In the genomic region with DNA sequence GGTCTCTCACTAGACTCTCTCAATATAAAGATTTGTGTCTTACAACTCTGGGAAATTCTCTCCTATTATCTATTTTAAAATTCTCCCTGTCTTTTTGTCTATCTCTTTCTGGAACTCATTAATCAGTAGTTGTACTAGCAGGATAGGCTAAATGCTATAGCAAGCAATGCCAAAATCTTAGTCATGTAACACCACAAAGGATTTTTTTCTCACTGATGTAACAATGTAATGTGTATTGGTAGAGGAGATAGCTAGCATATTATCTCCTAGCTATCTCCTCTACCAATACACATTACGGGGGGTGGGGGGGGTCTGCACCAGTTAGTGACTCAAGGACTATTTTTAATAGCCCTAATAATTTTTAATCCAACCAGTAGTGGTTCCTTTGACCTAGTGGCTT, we compare ENCODE assay signal across 22 cellular contexts.
DNase-seq lines count a peak whose midpoint lies in the region; ATAC-seq, FAIRE-seq and TF ChIP-seq lines count a peak whose summit lies in the region.
"Had no signal": no experiment of that assay in that cellular context is flagged by ENCODE, and none has a peak within 500 bp of the region (broad histone marks: within the 10 kb centered on the region; RNA-seq: fewer than 3 reads in every experiment).

No MANE protein-coding gene starts in this region.

- no peaks in the 10 kb centered on the region for H3K4me1 ChIP-seq in astrocyte (ENCODE audit: insufficient read depth, low read length)
- H3K4me1 ChIP-seq: A549, HAP-1 had no signal

- no peaks in the 10 kb centered on the region for H4K20me1 ChIP-seq in astrocyte (ENCODE audit: insufficient read depth, low read length)

- no peak overlapping the region for H3K4me3 Mint-ChIP-seq in astrocyte (ENCODE audit: unreplicated experiment)
- H3K4me3 Mint-ChIP-seq: CD4-positive, alpha-beta memory T cell; HFFc6 had no signal

- H3K4me1 Mint-ChIP-seq in astrocyte (ENCODE audit: low read depth, unreplicated experiment): no peaks in the 10 kb centered on the region
- H3K4me1 Mint-ChIP-seq: CD4-positive, alpha-beta memory T cell had no signal

- DNase-seq in OCI-M1 (lab: John Stamatoyannopoulos, UW): peak; percentile 6
- peak; percentile 22 for DNase-seq in astrocyte (ENCODE audit: low read depth)
- peak; percentile 27 for DNase-seq in fibroblast of the aortic adventitia (ENCODE audit: low read depth)
- no peak for DNase-seq in NCI-H1092 treated with DMSO at 0.1 percent for 48 hours (lab: John Stamatoyannopoulos, UW)
- no peak for DNase-seq in AG08396 (ENCODE audit: low spot score)
- DNase-seq: 8988T; ACHN; C1 segment of cervical spinal cord; Calu3; CD4-positive, alpha-beta memory T cell; COR-L47; DMS53; DMS79 treated with DMSO at 0.1 percent for 48 hours; GF-D8; GOT3; HFFc6 had no signal

- no peak overlapping the region for H3K4me2 ChIP-seq in astrocyte (ENCODE audit: low read length)
- H3K4me2 ChIP-seq: A549 had no signal

- no peaks in the 10 kb centered on the region for H3K27me3 Mint-ChIP-seq in astrocyte (ENCODE audit: low read depth, unreplicated experiment)

- FAIRE-seq in astrocyte (lab: Jason Lieb, UNC): no peak
- FAIRE-seq: A549, GM12891, GM18507, H54 had no signal

- TF ChIP-seq CTCF in astrocyte (IDR thresholded peaks at IDR 0.05; ENCODE audit: insufficient read depth, low read depth, low read length) (no peak), fibroblast of the aortic adventitia (IDR thresholded peaks at IDR 0.05; ENCODE audit: insufficient read depth, low read length) (no peak)

- no peaks in the 10 kb centered on the region for H3K9me3 Mint-ChIP-seq in astrocyte (ENCODE audit: unreplicated experiment)
- H3K9me3 Mint-ChIP-seq: CD4-positive, alpha-beta memory T cell had no signal

- H3K36me3 ChIP-seq in astrocyte (ENCODE audit: insufficient read depth, low read length): no peaks in the 10 kb centered on the region
- H3K36me3 ChIP-seq: HAP-1 had no signal

- no peak overlapping the region for H3K4me3 ChIP-seq in astrocyte (ENCODE audit: insufficient read depth, low read depth, low read length)
- no peak overlapping the region for H3K4me3 ChIP-seq in fibroblast of the aortic adventitia (ENCODE audit: low read depth, low read length)
- H3K4me3 ChIP-seq: A549, HAP-1 had no signal

- no peaks in the 10 kb centered on the region for H3K36me3 Mint-ChIP-seq in astrocyte (ENCODE audit: low read depth, unreplicated experiment)
- H3K36me3 Mint-ChIP-seq: CD4-positive, alpha-beta memory T cell had no signal

- no peak for ATAC-seq in GM19351 (IDR thresholded peaks at IDR 0.05; ENCODE audit: unreplicated experiment)
- ATAC-seq: A549 had no signal

- H2AFZ ChIP-seq in astrocyte (ENCODE audit: low read depth, low read length): no peak overlapping the region

- no peaks in the 10 kb centered on the region for H3K79me2 ChIP-seq in astrocyte (ENCODE audit: insufficient read depth, low read length)

- no peaks in the 10 kb centered on the region for H3K9me3 ChIP-seq in astrocyte (ENCODE audit: insufficient read depth, low read depth, low read length)
- H3K9me3 ChIP-seq: A549, HAP-1 had no signal

- H3K27ac Mint-ChIP-seq in astrocyte (ENCODE audit: unreplicated experiment): no peak overlapping the region
- H3K27ac Mint-ChIP-seq: CD4-positive, alpha-beta memory T cell; HFFc6 had no signal

- H3K9ac ChIP-seq in astrocyte (ENCODE audit: low read length): no peak overlapping the region

- H3K27ac ChIP-seq in astrocyte (ENCODE audit: low read depth, low read length): no peak overlapping the region
- H3K27ac ChIP-seq: A549 had no signal

- H3K27me3 ChIP-seq in astrocyte (ENCODE audit: insufficient read depth, low read length): no peaks in the 10 kb centered on the region

Comparison
In these comparisons a context has a peak if more than half of its experiments do, and no peak if none do; other contexts are left out.
1. DNase-seq: peak in OCI-M1 (single experiment), astrocyte (single experiment) and fibroblast of the aortic adventitia (single experiment); none in NCI-H1092 treated with DMSO at 0.1 percent for 48 hours (single experiment) and AG08396 (single experiment).